In genomic region chr22:25750569-25751173, GRCh38 we compare ENCODE assay signal across 1 cellular context.
TF ChIP-seq lines count a peak whose summit lies in the region.

No MANE protein-coding gene starts in this region.

TF ChIP-seq in IMR-90, 13 proteins besides CTCF, POLR2A, EP300 and RAD21:
- no peak for TF ChIP-seq BHLHE40 (IDR thresholded peaks at IDR 0.05; ENCODE audit: low read depth, low read length)
- no peak for TF ChIP-seq RCOR1 (IDR thresholded peaks at IDR 0.05; ENCODE audit: insufficient replicate concordance, low read length)
- no peak for TF ChIP-seq FOS (IDR thresholded peaks at IDR 0.05; ENCODE audit: low read depth, low read length)
- no peak for TF ChIP-seq MAFK (IDR thresholded peaks at IDR 0.05; ENCODE audit: low read depth, low read length)
- TF ChIP-seq CHD1 (IDR thresholded peaks at IDR 0.05; ENCODE audit: low read depth, low read length), result no peak
- TF ChIP-seq ELK1 (IDR thresholded peaks at IDR 0.05; ENCODE audit: borderline replicate concordance, low read depth, low read length), result no peak
- no peak for TF ChIP-seq USF2 (IDR thresholded peaks at IDR 0.05; ENCODE audit: low read depth, low read length)
- TF ChIP-seq SMC3 (IDR thresholded peaks at IDR 0.05; ENCODE audit: low read depth, low read length), result no peak
- TF ChIP-seq NFE2L2 (IDR thresholded peaks at IDR 0.05; ENCODE audit: low read depth, low read length), result no peak
- TF ChIP-seq MXI1 (IDR thresholded peaks at IDR 0.05; ENCODE audit: borderline replicate concordance, low read depth, low read length), result no peak
- no peak for TF ChIP-seq RFX5 (IDR thresholded peaks at IDR 0.05; ENCODE audit: low read depth, low read length)
- no peak for TF ChIP-seq MAZ (IDR thresholded peaks at IDR 0.05; ENCODE audit: borderline replicate concordance, low read depth, low read length)
- no peak for TF ChIP-seq CEBPB (IDR thresholded peaks at IDR 0.05; ENCODE audit: low read depth, low read length)
TF ChIP-seq in IMR-90: peak in this region for 0.
